Comparison of ENCODE assay signal across 15 cellular contexts in the genomic region with DNA sequence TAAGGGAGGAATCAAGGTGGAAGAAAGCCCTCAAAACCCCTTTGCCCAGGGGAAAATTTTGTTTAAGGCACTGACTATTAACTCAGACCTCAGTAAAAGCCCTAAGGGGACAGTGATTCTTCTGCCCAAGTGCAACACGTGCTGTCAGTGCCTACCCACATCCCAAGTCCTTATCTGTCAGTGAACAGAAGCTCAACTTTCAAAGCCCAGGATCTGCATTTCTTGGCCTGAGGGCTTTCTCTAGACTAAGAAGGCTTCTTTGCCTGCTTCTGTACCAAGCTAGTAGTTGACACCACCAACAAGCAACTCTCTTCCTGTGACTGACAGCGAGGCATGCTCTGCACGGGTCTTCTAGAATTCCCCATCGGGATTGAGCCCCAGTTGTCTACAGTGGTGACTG.
DNase-seq lines count a peak whose midpoint lies in the region; ATAC-seq and TF ChIP-seq lines count a peak whose summit lies in the region.
"Had no signal": no experiment of that assay in that cellular context is flagged by ENCODE, and none has a peak within 500 bp of the region (broad histone marks: within the 10 kb centered on the region; RNA-seq: fewer than 3 reads in every experiment).

No MANE protein-coding gene starts in this region.

- H4K5ac ChIP-seq in mesendoderm (ENCODE audit: low read length) = no peak overlapping the region

- peaks cover 4% of the 10 kb centered on the region for H3K4me1 ChIP-seq in mesendoderm (ENCODE audit: control insufficient read depth, low read depth, low read length)
- peaks cover 7% of the 10 kb centered on the region for H3K4me1 ChIP-seq in smooth muscle cell (ENCODE audit: low read depth)
- H3K4me1 ChIP-seq in transverse colon = peaks cover 4 to 25% (median 10%) of the 10 kb centered on the region in 4 donors
- H3K4me1 ChIP-seq: BLaER1 treated with 17β-estradiol and CSF1 and Interleukin-3, amounts not matched to agents 10 nM and 100 nM had no signal

- no peak overlapping the region for H3K4me3 ChIP-seq in Jurkat, Clone E6-1 (ENCODE audit: low read length)
- H3K4me3 ChIP-seq in mesendoderm (ENCODE audit: low read length) (no peak overlapping the region), smooth muscle cell (no peak overlapping the region), transverse colon (no peak overlapping the region)
- H3K4me3 ChIP-seq: BLaER1 treated with 17β-estradiol and CSF1 and Interleukin-3, amounts not matched to agents 10 nM and 100 nM had no signal

- no peaks in the 10 kb centered on the region for H3K79me1 ChIP-seq in mesendoderm (ENCODE audit: low read length)

- no peaks in the 10 kb centered on the region for H3K27me3 ChIP-seq in mesendoderm (ENCODE audit: insufficient read depth, low read length, poor library complexity)
- H3K27me3 ChIP-seq in smooth muscle cell (ENCODE audit: low read depth) = no peaks in the 10 kb centered on the region
- no peaks in the 10 kb centered on the region for H3K27me3 ChIP-seq in transverse colon
- H3K27me3 ChIP-seq: BLaER1 treated with 17β-estradiol and CSF1 and Interleukin-3, amounts not matched to agents 10 nM and 100 nM had no signal

- H4K8ac ChIP-seq in mesendoderm (ENCODE audit: low read depth, low read length) = no peak overlapping the region

- H3K36me3 ChIP-seq in mesendoderm (ENCODE audit: control insufficient read depth, insufficient read depth, low read length) = no peaks in the 10 kb centered on the region
- no peaks in the 10 kb centered on the region for H3K36me3 ChIP-seq in smooth muscle cell (ENCODE audit: low read depth)
- H3K36me3 ChIP-seq in transverse colon = no peaks in the 10 kb centered on the region
- H3K36me3 ChIP-seq: BLaER1 treated with 17β-estradiol and CSF1 and Interleukin-3, amounts not matched to agents 10 nM and 100 nM had no signal

- H3K56ac ChIP-seq in mesendoderm (ENCODE audit: low read length) = no peak overlapping the region

- H3K4me2 ChIP-seq in mesendoderm (ENCODE audit: low read length) (no peak overlapping the region), smooth muscle cell (no peak overlapping the region)
- H3K4me2 ChIP-seq: BLaER1 treated with 17β-estradiol and CSF1 and Interleukin-3, amounts not matched to agents 10 nM and 100 nM had no signal

- in situ Hi-C loops in SK-MEL-5 (cut with HindIII; ENCODE audit: low pct_unique_long_range_greater_than_20kb, low sequenced_read_pairs) (no loop called here), transverse colon (cut with MboI; ENCODE audit: low pct_ligation_motif_present in 1 of 4, low pct_unique_long_range_greater_than_20kb in 1 of 4, low sequenced_read_pairs in 3 of 4) (no loop called here)

- H2AFZ ChIP-seq in smooth muscle cell (ENCODE audit: low read depth) = peak overlapping the region; percentile 29

- TF ChIP-seq CTCF in smooth muscle cell (IDR thresholded peaks at IDR 0.05; ENCODE audit: borderline replicate concordance, insufficient read depth, poor library complexity, severe bottlenecking) = no peak
- no peak for TF ChIP-seq CTCF in transverse colon (IDR thresholded peaks at IDR 0.05)

- no peak for ATAC-seq in GM18907 (IDR thresholded peaks at IDR 0.05; ENCODE audit: unreplicated experiment)
- ATAC-seq: CD8-positive, alpha-beta T cell had no signal

- no peak overlapping the region for H2BK5ac ChIP-seq in mesendoderm (ENCODE audit: low read length)

- DNase-seq in Jurkat, Clone E6-1 (ENCODE audit: low read depth, low spot score) = peak; percentile 9
- peak; percentile 48 for DNase-seq in SK-MEL-5 (ENCODE audit: low read depth, low spot score)
- DNase-seq in mesendoderm = peak; percentile 40
- no peak for DNase-seq in smooth muscle cell (lab: John Stamatoyannopoulos, UW; ENCODE audit: unreplicated experiment)
- DNase-seq in hippocampal formation (lab: John Stamatoyannopoulos, UW) = no peak
- no peak for DNase-seq in transverse colon
- DNase-seq: CD8-positive, alpha-beta T cell; COR-L47; DMS 273 treated with DMSO at 0.1 percent for 48 hours; DND-41; EL; GOT3; H9 had no signal

- H3K9me3 ChIP-seq in smooth muscle cell (replicated peaks; ENCODE audit: low read depth) (no peaks in the 10 kb centered on the region), transverse colon (no peaks in the 10 kb centered on the region)

- H3K27ac ChIP-seq in mesendoderm (ENCODE audit: low read depth, low read length) (no peak overlapping the region), smooth muscle cell (ENCODE audit: low read depth) (no peak overlapping the region), transverse colon (no peak overlapping the region)
- H3K27ac ChIP-seq: BLaER1 treated with 17β-estradiol and CSF1 and Interleukin-3, amounts not matched to agents 10 nM and 100 nM had no signal

- no peak overlapping the region for H2AK5ac ChIP-seq in mesendoderm (ENCODE audit: low read length)

- intact Hi-C loops in transverse colon (cut with DNase I; ENCODE audit: low total_unique reads) = no loop called here

- H3K79me2 ChIP-seq in mesendoderm (ENCODE audit: control insufficient read depth, insufficient read depth, low read length) (no peaks in the 10 kb centered on the region), smooth muscle cell (ENCODE audit: low read depth) (no peaks in the 10 kb centered on the region)

- H3K4ac ChIP-seq in mesendoderm (ENCODE audit: low read depth, low read length) = no peak overlapping the region

- WGBS in mesendoderm (ENCODE audit: extremely low coverage, insufficient coverage, low lambda C conversion rate) = no CpG with 5 or more reads among the region's 4 CpGs
- 51% methylated on average over 4 of the region's 4 CpGs for WGBS in smooth muscle cell (ENCODE audit: low lambda C conversion rate)
- WGBS in transverse colon (ENCODE audit: low coverage in 1 of 2), 2 donors = 60 to 90% methylated on average over 1 to 4 of the region's 4 CpGs

- no peak overlapping the region for H2BK120ac ChIP-seq in mesendoderm (ENCODE audit: low read depth, low read length)

- H3K18ac ChIP-seq in mesendoderm (ENCODE audit: low read length) = no peak overlapping the region

- no peak overlapping the region for H2BK15ac ChIP-seq in mesendoderm (replicated peaks; ENCODE audit: low read depth)

- peaks cover 7% of the 10 kb centered on the region for H3F3A ChIP-seq in smooth muscle cell (ENCODE audit: low read depth)

- TF ChIP-seq POLR2A in transverse colon (IDR thresholded peaks at IDR 0.05) = no peak

- H3K23ac ChIP-seq in mesendoderm (ENCODE audit: low read length) = no peak overlapping the region

- no peaks in the 10 kb centered on the region for H4K20me1 ChIP-seq in smooth muscle cell (ENCODE audit: low read depth)
- H4K20me1 ChIP-seq: BLaER1 treated with 17β-estradiol and CSF1 and Interleukin-3, amounts not matched to agents 10 nM and 100 nM had no signal

- TF ChIP-seq EP300 in transverse colon (IDR thresholded peaks at IDR 0.05; ENCODE audit: low read depth) = no peak

- H3K9ac ChIP-seq in mesendoderm (ENCODE audit: low read length) (no peak overlapping the region), smooth muscle cell (ENCODE audit: low read depth) (no peak overlapping the region)
- H3K9ac ChIP-seq: BLaER1 treated with 17β-estradiol and CSF1 and Interleukin-3, amounts not matched to agents 10 nM and 100 nM had no signal

Comparison
In these comparisons a context has a peak if more than half of its experiments do, and no peak if none do; other contexts are left out.
1. DNase-seq: peak in Jurkat, Clone E6-1 (single experiment), SK-MEL-5 (single experiment) and mesendoderm (single experiment); none in smooth muscle cell (single experiment), hippocampal formation (0 of 2) and transverse colon (single experiment).